In the genomic region with DNA sequence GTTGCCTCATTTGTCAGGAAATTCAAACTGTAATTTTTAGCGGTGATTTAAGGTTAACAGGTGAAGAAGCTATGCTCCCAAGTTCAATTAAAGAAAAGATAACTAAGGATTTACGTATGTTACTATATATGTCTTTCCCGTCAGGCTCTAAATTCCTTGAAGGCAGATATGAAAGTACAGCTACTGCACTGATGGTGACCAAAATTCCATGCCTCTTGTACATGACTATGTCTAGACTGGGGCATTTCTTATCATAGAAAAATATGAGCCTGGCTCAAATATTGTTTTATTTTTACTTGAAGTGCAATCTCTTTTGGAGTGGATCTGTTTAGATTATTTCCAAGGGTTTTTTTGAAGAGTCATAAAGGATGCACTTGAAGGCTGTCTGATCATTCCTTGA, we compare ENCODE assay signal across 24 cellular contexts.
DNase-seq lines count a peak whose midpoint lies in the region; ATAC-seq and TF ChIP-seq lines count a peak whose summit lies in the region.
"Had no signal": no experiment of that assay in that cellular context is flagged by ENCODE, and none has a peak within 500 bp of the region (broad histone marks: within the 10 kb centered on the region; RNA-seq: fewer than 3 reads in every experiment).

No MANE protein-coding gene starts in this region.

- no peaks in the 10 kb centered on the region for H4K20me1 ChIP-seq in osteoblast (ENCODE audit: insufficient read depth, low read length)
- H4K20me1 ChIP-seq: BLaER1 treated with 17β-estradiol and CSF1 and Interleukin-3, amounts not matched to agents 10 nM and 100 nM had no signal

- H3K36me3 ChIP-seq in heart left ventricle: no peaks in the 10 kb centered on the region
- H3K36me3 ChIP-seq in osteoblast (ENCODE audit: insufficient read depth, low read length): no peaks in the 10 kb centered on the region
- H3K36me3 ChIP-seq in aorta (ENCODE audit: control insufficient read depth in 1 of 2, insufficient read depth in 2 of 2, low read length in 1 of 2): no peaks in the 10 kb centered on the region
- no peaks in the 10 kb centered on the region for H3K36me3 ChIP-seq in prostate gland

- intact Hi-C loops in heart left ventricle (cut with DNase I): no loop called here
- intact Hi-C loops in right cardiac atrium (cut with DNase I): no loop called here
- intact Hi-C loops in aorta (cut with DNase I): loop anchor here in 1 of 2 donors (5.0 kb wide), 1 partner anchor 67 kb away; no protein-coding TSS in a partner anchor
- intact Hi-C loops in prostate gland (cut with DNase I): no loop called here

- H3K27me3 ChIP-seq in heart left ventricle: no peaks in the 10 kb centered on the region
- H3K27me3 ChIP-seq in right cardiac atrium (ENCODE audit: control insufficient read depth, insufficient read depth): no peaks in the 10 kb centered on the region
- H3K27me3 ChIP-seq in osteoblast (ENCODE audit: insufficient read depth, low read length): no peaks in the 10 kb centered on the region
- H3K27me3 ChIP-seq in aorta (ENCODE audit: control insufficient read depth in 1 of 2, insufficient read depth in 2 of 2, low read length in 1 of 2): no peaks in the 10 kb centered on the region
- H3K27me3 ChIP-seq in prostate gland (replicated peaks; ENCODE audit: insufficient read depth): no peaks in the 10 kb centered on the region
- H3K27me3 ChIP-seq: BLaER1 treated with 17β-estradiol and CSF1 and Interleukin-3, amounts not matched to agents 10 nM and 100 nM had no signal

- ATAC-seq in heart left ventricle (peak in 3 of 4 donors; percentile 65 to 75 (median 73)), right cardiac atrium (no peak), aorta (ENCODE audit: low FRiP score) (no peak), GM18870 (IDR thresholded peaks at IDR 0.05; ENCODE audit: unreplicated experiment) (no peak)
- ATAC-seq: GM12878 had no signal

- WGBS in heart left ventricle, 4 donors: 52 to 60% (median 53%) methylated on average over 3 of the region's 3 CpGs
- 56% methylated on average over 3 of the region's 3 CpGs for WGBS in right cardiac atrium
- 4 to 10% methylated on average over 3 of the region's 3 CpGs for WGBS in aorta, 2 donors
- 96% methylated on average over 3 of the region's 3 CpGs for WGBS in prostate gland

- H3K4me3 ChIP-seq in heart left ventricle (no peak overlapping the region), right cardiac atrium (ENCODE audit: low read length) (no peak overlapping the region), fibroblast of villous mesenchyme (ENCODE audit: low read depth, low read length) (no peak overlapping the region), osteoblast (ENCODE audit: insufficient read depth, low read length) (no peak overlapping the region), aorta (ENCODE audit: low read length in 2 of 2) (no peak overlapping the region), prostate gland (no peak overlapping the region)
- H3K4me3 ChIP-seq: GM12878, PC-9 had no signal

- TF ChIP-seq CTCF in heart left ventricle (IDR thresholded peaks at IDR 0.05) (no peak), fibroblast of villous mesenchyme (IDR thresholded peaks at IDR 0.05; ENCODE audit: insufficient read depth, low read depth, low read length) (no peak), osteoblast (IDR thresholded peaks at IDR 0.05; ENCODE audit: extremely low read depth, low read depth, low read length) (no peak), prostate gland (IDR thresholded peaks at IDR 0.05) (no peak)

- DNase-seq in heart left ventricle (no peak), right cardiac atrium (no peak), fibroblast of villous mesenchyme (ENCODE audit: low read depth) (peak; percentile 20), osteoblast (ENCODE audit: insufficient read length, low spot score, missing footprints) (peak; percentile 53), aorta (no peak), prostate gland (ENCODE audit: low spot score) (no peak), NCI-H774 (lab: John Stamatoyannopoulos, UW) (no peak)
- DNase-seq: ACHN; CD4-positive, alpha-beta memory T cell; DND-41; H7; KBM-7; NCI-H1092; NCI-H1436 treated with DMSO at 0.1 percent for 48 hours; NCI-H1930; NCI-H2227 treated with DMSO at 0.1 percent for 48 hours; NCI-H510A; PC-9; RPMI8226; SIG-M5 had no signal

- H3K4me2 ChIP-seq in osteoblast (ENCODE audit: insufficient read depth, low read length): no peak overlapping the region
- H3K4me2 ChIP-seq: PC-9 had no signal

- TF ChIP-seq POLR2A in heart left ventricle (IDR thresholded peaks at IDR 0.05) (no peak), prostate gland (IDR thresholded peaks at IDR 0.05) (no peak)

- H3K9me3 ChIP-seq in heart left ventricle: no peaks in the 10 kb centered on the region
- H3K9me3 ChIP-seq in right cardiac atrium (ENCODE audit: control insufficient read depth, low read length): no peaks in the 10 kb centered on the region
- no peaks in the 10 kb centered on the region for H3K9me3 ChIP-seq in osteoblast (ENCODE audit: low read depth, low read length)
- no peaks in the 10 kb centered on the region for H3K9me3 ChIP-seq in aorta (ENCODE audit: control insufficient read depth, low read length)
- H3K9me3 ChIP-seq in prostate gland: no peaks in the 10 kb centered on the region

- H3K4me1 ChIP-seq in heart left ventricle: peaks cover 0 to 15% (median 0%) of the 10 kb centered on the region in 12 donors
- H3K4me1 ChIP-seq in right cardiac atrium (ENCODE audit: control insufficient read depth, insufficient read depth, low read length): peaks cover 1% of the 10 kb centered on the region
- no peaks in the 10 kb centered on the region for H3K4me1 ChIP-seq in osteoblast (ENCODE audit: insufficient read depth, low read length)
- peaks cover 2 to 17% of the 10 kb centered on the region in 2 donors for H3K4me1 ChIP-seq in aorta (ENCODE audit: control insufficient read depth in 1 of 2, insufficient read depth in 2 of 2, low read length in 2 of 2)
- no peaks in the 10 kb centered on the region for H3K4me1 ChIP-seq in prostate gland (replicated peaks)

- peak overlapping the region in 2 of 12 donors; percentile 24 to 51 for H3K27ac ChIP-seq in heart left ventricle
- no peak overlapping the region for H3K27ac ChIP-seq in right cardiac atrium (ENCODE audit: low read length)
- H3K27ac ChIP-seq in osteoblast (ENCODE audit: low read depth, low read length): no peak overlapping the region
- peak overlapping the region; percentile 38 to 76 for H3K27ac ChIP-seq in aorta (ENCODE audit: low read depth in 1 of 2, low read length in 2 of 2)
- no peak overlapping the region for H3K27ac ChIP-seq in prostate gland
- H3K27ac ChIP-seq: 22Rv1; BLaER1 treated with 17β-estradiol and CSF1 and Interleukin-3, amounts not matched to agents 10 nM and 100 nM; PC-9 had no signal

- H3K79me2 ChIP-seq in osteoblast (ENCODE audit: insufficient read depth, low read length): no peaks in the 10 kb centered on the region

- no peak overlapping the region for H2AFZ ChIP-seq in osteoblast (ENCODE audit: low read length)
- H2AFZ ChIP-seq: PC-9 had no signal

Comparison
In these comparisons a context has a peak if more than half of its experiments do, and no peak if none do; other contexts are left out.
1. ATAC-seq: peak in heart left ventricle (3 of 4); none in right cardiac atrium (0 of 2), aorta (single experiment) and GM18870 (single experiment).
2. DNase-seq: peak in fibroblast of villous mesenchyme (single experiment) and osteoblast (single experiment); none in heart left ventricle (0 of 5), right cardiac atrium (0 of 3), aorta (0 of 2), prostate gland (single experiment) and NCI-H774 (single experiment).
3. H3K27ac ChIP-seq: peak in aorta (2 of 2); none in right cardiac atrium (single experiment), osteoblast (single experiment) and prostate gland (0 of 2).